2 cellular contexts compared by ENCODE assay signal in genomic region chr2:233821709-233822100, GRCh38.
TF ChIP-seq lines count a peak whose summit lies in the region.

No MANE protein-coding gene starts in this region.

TF ChIP-seq in liver, 16 proteins besides CTCF, POLR2A, EP300 and RAD21:
- TF ChIP-seq, protein P1, sequence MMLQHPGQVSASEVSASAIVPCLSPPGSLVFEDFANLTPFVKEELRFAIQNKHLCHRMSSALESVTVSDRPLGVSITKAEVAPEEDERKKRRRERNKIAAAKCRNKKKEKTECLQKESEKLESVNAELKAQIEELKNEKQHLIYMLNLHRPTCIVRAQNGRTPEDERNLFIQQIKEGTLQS (IDR thresholded peaks at IDR 0.05), result no peak
- TF ChIP-seq EGR1 (IDR thresholded peaks at IDR 0.05; ENCODE audit: low read depth in 2 of 2) (no peak), SP1 (IDR thresholded peaks at IDR 0.05) (no peak), FOXA1 (IDR thresholded peaks at IDR 0.05) (no peak), JUND (IDR thresholded peaks at IDR 0.05) (no peak), TAF1 (conservative IDR thresholded peaks at IDR 0.05) (no peak)
- TF ChIP-seq, protein P2, sequence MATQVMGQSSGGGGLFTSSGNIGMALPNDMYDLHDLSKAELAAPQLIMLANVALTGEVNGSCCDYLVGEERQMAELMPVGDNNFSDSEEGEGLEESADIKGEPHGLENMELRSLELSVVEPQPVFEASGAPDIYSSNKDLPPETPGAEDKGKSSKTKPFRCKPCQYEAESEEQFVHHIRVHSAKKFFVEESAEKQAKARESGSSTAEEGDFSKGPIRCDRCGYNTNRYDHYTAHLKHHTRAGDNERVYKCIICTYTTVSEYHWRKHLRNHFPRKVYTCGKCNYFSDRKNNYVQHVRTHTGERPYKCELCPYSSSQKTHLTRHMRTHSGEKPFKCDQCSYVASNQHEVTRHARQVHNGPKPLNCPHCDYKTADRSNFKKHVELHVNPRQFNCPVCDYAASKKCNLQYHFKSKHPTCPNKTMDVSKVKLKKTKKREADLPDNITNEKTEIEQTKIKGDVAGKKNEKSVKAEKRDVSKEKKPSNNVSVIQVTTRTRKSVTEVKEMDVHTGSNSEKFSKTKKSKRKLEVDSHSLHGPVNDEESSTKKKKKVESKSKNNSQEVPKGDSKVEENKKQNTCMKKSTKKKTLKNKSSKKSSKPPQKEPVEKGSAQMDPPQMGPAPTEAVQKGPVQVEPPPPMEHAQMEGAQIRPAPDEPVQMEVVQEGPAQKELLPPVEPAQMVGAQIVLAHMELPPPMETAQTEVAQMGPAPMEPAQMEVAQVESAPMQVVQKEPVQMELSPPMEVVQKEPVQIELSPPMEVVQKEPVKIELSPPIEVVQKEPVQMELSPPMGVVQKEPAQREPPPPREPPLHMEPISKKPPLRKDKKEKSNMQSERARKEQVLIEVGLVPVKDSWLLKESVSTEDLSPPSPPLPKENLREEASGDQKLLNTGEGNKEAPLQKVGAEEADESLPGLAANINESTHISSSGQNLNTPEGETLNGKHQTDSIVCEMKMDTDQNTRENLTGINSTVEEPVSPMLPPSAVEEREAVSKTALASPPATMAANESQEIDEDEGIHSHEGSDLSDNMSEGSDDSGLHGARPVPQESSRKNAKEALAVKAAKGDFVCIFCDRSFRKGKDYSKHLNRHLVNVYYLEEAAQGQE (IDR thresholded peaks at IDR 0.05), result no peak
TF ChIP-seq in liver: peak in this region for 0.

TF ChIP-seq in HepG2, 621 proteins besides CTCF, POLR2A, EP300 and RAD21:
- TF ChIP-seq ZNF672 (CRISPR knock-in tag; IDR thresholded peaks at IDR 0.05) (no peak), ZNF251 (CRISPR knock-in tag; IDR thresholded peaks at IDR 0.05) (no peak), ZNF274 (CRISPR knock-in tag; IDR thresholded peaks at IDR 0.05) (no peak), ZNF782 (CRISPR knock-in tag; IDR thresholded peaks at IDR 0.05; ENCODE audit: borderline replicate concordance) (no peak), ZFY (CRISPR knock-in tag; IDR thresholded peaks at IDR 0.05) (no peak), SRSF9 (IDR thresholded peaks at IDR 0.05; ENCODE audit: borderline replicate concordance, insufficient read depth, low read depth, low read length, poor library complexity, severe bottlenecking) (no peak), ZNF567 (CRISPR knock-in tag; IDR thresholded peaks at IDR 0.05; ENCODE audit: borderline replicate concordance) (no peak), RFXAP (CRISPR knock-in tag; IDR thresholded peaks at IDR 0.05; ENCODE audit: borderline replicate concordance) (no peak), ZNF646 (CRISPR knock-in tag; IDR thresholded peaks at IDR 0.05) (no peak), CC2D1A (CRISPR knock-in tag; IDR thresholded peaks at IDR 0.05) (no peak), MED8 (CRISPR knock-in tag; IDR thresholded peaks at IDR 0.05; ENCODE audit: insufficient replicate concordance) (no peak), PHF5A (CRISPR knock-in tag; IDR thresholded peaks at IDR 0.05; ENCODE audit: low read depth, unreplicated experiment) (no peak), SRSF4 (IDR thresholded peaks at IDR 0.05; ENCODE audit: low read depth, low read length, poor library complexity, severe bottlenecking) (no peak), SMARCE1 (IDR thresholded peaks at IDR 0.05; ENCODE audit: borderline replicate concordance) (no peak), ZNF160 (CRISPR knock-in tag; IDR thresholded peaks at IDR 0.05) (no peak)
